8 cellular contexts compared by ENCODE assay signal in genomic region chr2:149587220-149587949, GRCh38. TPM values are rescaled to one million over a fixed set of nuclear protein-coding genes. Genes with fewer than 3 reads are reported as not detected.
DNase-seq lines count a peak whose midpoint lies in the region; ATAC-seq and TF ChIP-seq lines count a peak whose summit lies in the region.

TSS of gene MMADHC (minus strand) at chr2:149587775. CDS start at chr2:149587097, 678 bp downstream.

- peak within 1 kb of the TSS; percentile 63 to 85 for H3K4me3 ChIP-seq in SK-N-SH (ENCODE audit: low read depth in 2 of 2, low read length in 1 of 2)

- TF ChIP-seq EP300 in SK-N-SH (IDR thresholded peaks at IDR 0.05; ENCODE audit: borderline replicate concordance in 1 of 2, low read depth in 1 of 2, low read length in 1 of 2) = no peak

- H3K36me3 ChIP-seq in SK-N-SH (replicated peaks in 1 of 2; ENCODE audit: control insufficient read depth in 1 of 2, insufficient read depth in 2 of 2, low read length in 1 of 2) = peaks cover 28 to 34% of the 10 kb centered on the region in 2 experiments

- POLR2A ChIA-PET in SK-N-SH (lab: Yijun Ruan, JAX) = interaction anchor here (0.7 to 1.4 kb wide), 2 partner anchors 897 to 898 kb away, joined by 3 to 4 read pairs; no protein-coding TSS in a partner anchor

- CTCF ChIA-PET in SK-N-SH (lab: Yijun Ruan, JAX) = interaction anchor here (0.6 to 2.6 kb wide), 7 partner anchors 8 to 1651 kb away, joined by 3 to 18 read pairs (median 4); no protein-coding TSS in a partner anchor

- H3K9ac ChIP-seq in SK-N-SH = peak within 1 kb of the TSS; percentile 98

- peak within 1 kb of the TSS; percentile 95 to 97 for H3K27ac ChIP-seq in SK-N-SH (ENCODE audit: low read depth in 2 of 2, low read length in 1 of 2)
- peak within 1 kb of the TSS; percentile 96 for H3K27ac ChIP-seq in temporal lobe (ENCODE audit: low read depth, low read length)

- H3K4me2 ChIP-seq in SK-N-SH = peak within 1 kb of the TSS; percentile 79

- TF ChIP-seq RAD21 in SK-N-SH (IDR thresholded peaks at IDR 0.05; ENCODE audit: low read length) = no peak

- H3K9me3 ChIP-seq in SK-N-SH = no peaks in the 10 kb centered on the region

- H4K20me1 ChIP-seq in SK-N-SH (ENCODE audit: insufficient read depth) = no peaks in the 10 kb centered on the region

- WGBS in SK-N-SH (ENCODE audit: low lambda C conversion rate) = under 1% methylated on average over 30 of the region's 45 CpGs

- TF ChIP-seq CTCF in SK-N-SH (IDR thresholded peaks at IDR 0.05) = no peak

- H3K79me2 ChIP-seq in SK-N-SH (ENCODE audit: insufficient read depth) = peaks cover 50% of the 10 kb centered on the region

- peak; percentile 99 for ATAC-seq in HG02571 (IDR thresholded peaks at IDR 0.05; ENCODE audit: unreplicated experiment)

- H3K27me3 ChIP-seq in SK-N-SH (ENCODE audit: insufficient read depth) = no peaks in the 10 kb centered on the region

- H3K9me2 ChIP-seq in SK-N-SH = no peaks in the 10 kb centered on the region

- H3K4me1 ChIP-seq in SK-N-SH (ENCODE audit: control insufficient read depth in 1 of 2, insufficient read depth in 2 of 2, low read depth in 1 of 2, low read length in 1 of 2) = peaks cover 5 to 19% of the 10 kb centered on the region in 2 experiments; a peak in 3 of 4 replicates

- DNase-seq in GM04504 (ENCODE audit: low read depth) = peak; percentile 90
- peak; percentile 88 for DNase-seq in NCI-H1048 (lab: John Stamatoyannopoulos, UW)
- peak; percentile 84 for DNase-seq in SK-N-SH
- peak; percentile 94 for DNase-seq in activated naive CD4-positive, alpha-beta T cell treated with anti-CD3 and anti-CD28 coated beads, Interleukin-2, amount 50 U/mL, for 16 hours
- peak; percentile 88 for DNase-seq in globus pallidus (ENCODE audit: low spot score)
- DNase-seq in occipital lobe (lab: John Stamatoyannopoulos, UW) = peak; percentile 91

- H2AFZ ChIP-seq in SK-N-SH (ENCODE audit: low read depth) = peak within 1 kb of the TSS; percentile 80

- H3F3A ChIP-seq in SK-N-SH (replicated peaks; ENCODE audit: insufficient read depth) = peaks cover 6% of the 10 kb centered on the region

TF ChIP-seq in SK-N-SH, 30 proteins besides CTCF, POLR2A, EP300 and RAD21 (continues in another document):
- TF ChIP-seq TCF12 (IDR thresholded peaks at IDR 0.05) = peak; percentile 30; the same call in 1 of the 2 replicates
- TF ChIP-seq FOXM1 (IDR thresholded peaks at IDR 0.05; ENCODE audit: low read depth) = no peak
- no peak for TF ChIP-seq SIN3A (IDR thresholded peaks at IDR 0.05; ENCODE audit: borderline replicate concordance, low read depth, low read length)
- no peak for TF ChIP-seq USF2 (IDR thresholded peaks at IDR 0.05; ENCODE audit: borderline replicate concordance, low read depth, low read length)
- TF ChIP-seq MXI1 (IDR thresholded peaks at IDR 0.05; ENCODE audit: low read depth, low read length) = no peak; the same call in 1 of the 2 replicates
- TF ChIP-seq NFIC (IDR thresholded peaks at IDR 0.05; ENCODE audit: borderline replicate concordance) = no peak
- TF ChIP-seq GATA2 (CRISPR knock-in tag; IDR thresholded peaks at IDR 0.05) = no peak
- TF ChIP-seq NRF1 (IDR thresholded peaks at IDR 0.05; ENCODE audit: low read depth, low read length) = peak; percentile 87
- no peak for TF ChIP-seq SMC3 (IDR thresholded peaks at IDR 0.05; ENCODE audit: low read depth, low read length)
- TF ChIP-seq JUND (IDR thresholded peaks at IDR 0.05) = no peak
- no peak for TF ChIP-seq TEAD4 (IDR thresholded peaks at IDR 0.05; ENCODE audit: borderline replicate concordance, insufficient read depth)
- TF ChIP-seq MAX (IDR thresholded peaks at IDR 0.05; ENCODE audit: low read depth) = 0 out of 2 replicates have a peak, but pooled peaks have one; percentile 28
- TF ChIP-seq RXRA (IDR thresholded peaks at IDR 0.05; ENCODE audit: borderline replicate concordance, low read depth) = no peak
- TF ChIP-seq POLR2AphosphoS5 (IDR thresholded peaks at IDR 0.05; ENCODE audit: low read depth, low read length) = peak; percentile 92
- TF ChIP-seq CHD2 (IDR thresholded peaks at IDR 0.05; ENCODE audit: low read length, partially characterized antibody) = peak; percentile 61
- TF ChIP-seq FOSL2 (IDR thresholded peaks at IDR 0.05; ENCODE audit: borderline replicate concordance, low read depth) = no peak
- TF ChIP-seq PBX3 (IDR thresholded peaks at IDR 0.05) = 0 out of 2 replicates have a peak, but pooled peaks have one; percentile 22
- TF ChIP-seq FOXJ3 (CRISPR knock-in tag; IDR thresholded peaks at IDR 0.05) = no peak
- peak; percentile 97 for TF ChIP-seq YY1 (IDR thresholded peaks at IDR 0.05; ENCODE audit: low read depth)
- no peak for TF ChIP-seq ZBTB33 (IDR thresholded peaks at IDR 0.05; ENCODE audit: borderline replicate concordance, low read depth)
- TF ChIP-seq USF1 (IDR thresholded peaks at IDR 0.05; ENCODE audit: borderline replicate concordance, low read depth) = no peak
- TF ChIP-seq GABPA (IDR thresholded peaks at IDR 0.05; ENCODE audit: low read depth) = peak; percentile 76
- no peak for TF ChIP-seq MEF2A (IDR thresholded peaks at IDR 0.05; ENCODE audit: borderline replicate concordance, low read depth)
- TF ChIP-seq ELF1 (IDR thresholded peaks at IDR 0.05) = peak; percentile 40
- TF ChIP-seq RCOR1 (IDR thresholded peaks at IDR 0.05; ENCODE audit: low read length) = 0 out of 2 replicates have a peak, but pooled peaks have one; percentile 21
- TF ChIP-seq EZH2phosphoT487 (IDR thresholded peaks at IDR 0.05; ENCODE audit: borderline replicate concordance, low read depth) = no peak
- no peak; the same call in 1 of the 2 replicates for TF ChIP-seq RFX5 (IDR thresholded peaks at IDR 0.05; ENCODE audit: low read length)
- no peak for TF ChIP-seq IRF3 (IDR thresholded peaks at IDR 0.05; ENCODE audit: low read depth, low read length)
- TF ChIP-seq TAF1 (IDR thresholded peaks at IDR 0.05; ENCODE audit: borderline replicate concordance, low read depth, low read length) = peak; percentile 98

RNA-seq across cellular contexts. Expression of gene MMADHC, which starts in this region (rescaled TPM):
- 40.4 and 45.1 TPM in 2 replicates for polyA plus RNA-seq in SK-N-SH (2012; rRNA removed)
- 61.8 and 81.5 TPM in 2 replicates for polyA plus RNA-seq in SK-N-SH (2012; cell fraction: cytosol; rRNA removed)
- 11.3 and 27.8 TPM in 2 replicates for polyA plus RNA-seq in SK-N-SH (2012; cell fraction: nucleus; rRNA removed)
- total RNA-seq in occipital lobe (137 TPM), temporal lobe (79.9 TPM)

Comparison
In these comparisons a context has a peak if more than half of its experiments do, and no peak if none do; other contexts are left out.
1. Peak in every context shown above with its lines: DNase-seq, ATAC-seq, H3K4me3 ChIP-seq and H3K27ac ChIP-seq.